In the genomic region with DNA sequence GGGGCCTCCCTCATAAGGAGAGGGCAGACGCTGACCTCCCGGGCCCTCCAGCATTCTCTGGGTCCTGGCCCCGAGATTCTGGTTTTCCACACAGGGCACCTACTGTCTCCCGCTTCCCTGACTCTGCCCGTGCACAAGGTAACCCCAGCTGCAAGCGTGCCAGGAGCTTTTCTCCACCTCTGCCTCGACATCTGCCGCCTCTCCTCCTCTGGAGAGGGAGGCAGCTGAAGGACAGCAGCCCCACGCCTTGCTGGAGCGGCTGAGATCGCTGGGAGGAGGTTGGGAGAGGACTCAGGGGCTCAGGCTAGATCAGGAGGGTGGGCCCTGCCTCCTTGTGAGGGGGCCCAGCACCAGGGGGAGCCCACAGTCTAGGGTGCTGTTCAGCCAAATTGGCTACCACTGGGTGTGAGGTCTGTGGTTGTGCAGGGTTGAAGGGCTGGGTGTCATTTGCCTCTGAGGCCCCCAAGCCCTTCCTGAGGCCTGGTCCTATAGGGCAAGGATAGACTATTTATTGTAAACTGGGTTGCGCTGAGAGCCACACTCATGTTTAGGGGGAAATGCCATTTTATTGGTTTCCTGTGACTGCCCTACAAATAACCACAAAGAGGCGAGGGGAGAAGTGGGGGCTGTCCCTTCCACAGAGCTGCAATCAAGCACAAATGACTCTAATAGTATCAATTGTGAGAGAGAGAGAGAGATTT, we compare ENCODE assay signal across 1 cellular context.
TF ChIP-seq lines count a peak whose summit lies in the region.

No MANE protein-coding gene starts in this region.

TF ChIP-seq in SK-N-SH, 30 proteins besides CTCF, POLR2A, EP300 and RAD21 (continued from another document):
- TF ChIP-seq, protein P1, sequence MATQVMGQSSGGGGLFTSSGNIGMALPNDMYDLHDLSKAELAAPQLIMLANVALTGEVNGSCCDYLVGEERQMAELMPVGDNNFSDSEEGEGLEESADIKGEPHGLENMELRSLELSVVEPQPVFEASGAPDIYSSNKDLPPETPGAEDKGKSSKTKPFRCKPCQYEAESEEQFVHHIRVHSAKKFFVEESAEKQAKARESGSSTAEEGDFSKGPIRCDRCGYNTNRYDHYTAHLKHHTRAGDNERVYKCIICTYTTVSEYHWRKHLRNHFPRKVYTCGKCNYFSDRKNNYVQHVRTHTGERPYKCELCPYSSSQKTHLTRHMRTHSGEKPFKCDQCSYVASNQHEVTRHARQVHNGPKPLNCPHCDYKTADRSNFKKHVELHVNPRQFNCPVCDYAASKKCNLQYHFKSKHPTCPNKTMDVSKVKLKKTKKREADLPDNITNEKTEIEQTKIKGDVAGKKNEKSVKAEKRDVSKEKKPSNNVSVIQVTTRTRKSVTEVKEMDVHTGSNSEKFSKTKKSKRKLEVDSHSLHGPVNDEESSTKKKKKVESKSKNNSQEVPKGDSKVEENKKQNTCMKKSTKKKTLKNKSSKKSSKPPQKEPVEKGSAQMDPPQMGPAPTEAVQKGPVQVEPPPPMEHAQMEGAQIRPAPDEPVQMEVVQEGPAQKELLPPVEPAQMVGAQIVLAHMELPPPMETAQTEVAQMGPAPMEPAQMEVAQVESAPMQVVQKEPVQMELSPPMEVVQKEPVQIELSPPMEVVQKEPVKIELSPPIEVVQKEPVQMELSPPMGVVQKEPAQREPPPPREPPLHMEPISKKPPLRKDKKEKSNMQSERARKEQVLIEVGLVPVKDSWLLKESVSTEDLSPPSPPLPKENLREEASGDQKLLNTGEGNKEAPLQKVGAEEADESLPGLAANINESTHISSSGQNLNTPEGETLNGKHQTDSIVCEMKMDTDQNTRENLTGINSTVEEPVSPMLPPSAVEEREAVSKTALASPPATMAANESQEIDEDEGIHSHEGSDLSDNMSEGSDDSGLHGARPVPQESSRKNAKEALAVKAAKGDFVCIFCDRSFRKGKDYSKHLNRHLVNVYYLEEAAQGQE (IDR thresholded peaks at IDR 0.05; ENCODE audit: low read depth, low read length): no peak
- TF ChIP-seq, protein P2, sequence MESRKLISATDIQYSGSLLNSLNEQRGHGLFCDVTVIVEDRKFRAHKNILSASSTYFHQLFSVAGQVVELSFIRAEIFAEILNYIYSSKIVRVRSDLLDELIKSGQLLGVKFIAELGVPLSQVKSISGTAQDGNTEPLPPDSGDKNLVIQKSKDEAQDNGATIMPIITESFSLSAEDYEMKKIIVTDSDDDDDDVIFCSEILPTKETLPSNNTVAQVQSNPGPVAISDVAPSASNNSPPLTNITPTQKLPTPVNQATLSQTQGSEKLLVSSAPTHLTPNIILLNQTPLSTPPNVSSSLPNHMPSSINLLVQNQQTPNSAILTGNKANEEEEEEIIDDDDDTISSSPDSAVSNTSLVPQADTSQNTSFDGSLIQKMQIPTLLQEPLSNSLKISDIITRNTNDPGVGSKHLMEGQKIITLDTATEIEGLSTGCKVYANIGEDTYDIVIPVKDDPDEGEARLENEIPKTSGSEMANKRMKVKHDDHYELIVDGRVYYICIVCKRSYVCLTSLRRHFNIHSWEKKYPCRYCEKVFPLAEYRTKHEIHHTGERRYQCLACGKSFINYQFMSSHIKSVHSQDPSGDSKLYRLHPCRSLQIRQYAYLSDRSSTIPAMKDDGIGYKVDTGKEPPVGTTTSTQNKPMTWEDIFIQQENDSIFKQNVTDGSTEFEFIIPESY (IDR thresholded peaks at IDR 0.05; ENCODE audit: borderline replicate concordance, low read depth): no peak
- TF ChIP-seq JUND (IDR thresholded peaks at IDR 0.05): no peak
- no peak for TF ChIP-seq RFX5 (IDR thresholded peaks at IDR 0.05; ENCODE audit: low read length)
- no peak for TF ChIP-seq MEF2A (IDR thresholded peaks at IDR 0.05; ENCODE audit: borderline replicate concordance, low read depth)
- no peak for TF ChIP-seq YY1 (IDR thresholded peaks at IDR 0.05; ENCODE audit: low read depth)
TF ChIP-seq in SK-N-SH: peak in this region for 0.
